8 cellular contexts compared by ENCODE assay signal in the genomic region with DNA sequence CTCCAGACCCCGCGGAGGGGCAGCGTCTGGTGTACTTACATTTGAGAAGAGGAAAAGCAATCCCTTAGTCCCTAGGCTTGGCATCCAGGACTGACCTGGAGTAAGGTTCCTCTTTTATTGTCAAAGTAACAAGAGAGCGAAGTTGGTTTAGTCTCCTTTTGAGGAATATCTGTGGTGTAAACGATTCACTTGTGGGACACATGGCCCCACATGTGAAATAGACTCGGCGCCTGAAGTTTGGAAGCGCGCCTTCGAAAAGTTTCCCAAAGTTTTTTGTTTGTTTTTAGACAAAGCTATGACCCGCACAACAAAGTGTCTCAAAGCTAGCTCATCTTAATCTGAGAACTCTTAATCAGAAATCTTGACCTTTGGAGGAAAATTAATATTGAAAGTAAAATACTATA. TPM values are rescaled to one million over a fixed set of nuclear protein-coding genes. Genes with fewer than 3 reads are reported as not detected.
DNase-seq lines count a peak whose midpoint lies in the region; ATAC-seq and TF ChIP-seq lines count a peak whose summit lies in the region.

No MANE protein-coding gene starts in this region.

- ATAC-seq in left lobe of liver: peak; percentile 26
- peak; percentile 9 for ATAC-seq in thoracic aorta (ENCODE audit: insufficient number of reproducible peaks, low FRiP score, low read depth)

- DNase-seq in AG10803 (ENCODE audit: low read depth): peak; percentile 11
- DNase-seq in HT1080 (ENCODE audit: low read depth): peak; percentile 31
- DNase-seq in amniotic epithelial cell (ENCODE audit: low read depth): peak; percentile 16
- no peak for DNase-seq in left lobe of liver (ENCODE audit: low spot score)
- no peak for DNase-seq in thoracic aorta (ENCODE audit: low spot score)
- no peak for DNase-seq in AG20443 (ENCODE audit: low spot score)
- DNase-seq in epidermal melanocyte (ENCODE audit: insufficient read length, low spot score): no peak
- DNase-seq in NCI-H1436 (lab: John Stamatoyannopoulos, UW): no peak

- no peaks in the 10 kb centered on the region for H3K27me3 ChIP-seq in thoracic aorta (replicated peaks; ENCODE audit: insufficient read depth)

- TF ChIP-seq CTCF in AG10803 (conservative IDR thresholded peaks at IDR 0.05; ENCODE audit: low read length) (no peak), thoracic aorta (IDR thresholded peaks at IDR 0.05) (no peak)

- H3K9me3 ChIP-seq in thoracic aorta: no peaks in the 10 kb centered on the region

- no peaks in the 10 kb centered on the region for H3K36me3 ChIP-seq in thoracic aorta

- peak overlapping the region; percentile 67 to 76 for H3K27ac ChIP-seq in thoracic aorta

- H3K4me1 ChIP-seq in thoracic aorta (ENCODE audit: control insufficient read depth in 1 of 2, low read depth in 2 of 2): peaks cover 9 to 11% of the 10 kb centered on the region in 2 donors

- H3K4me3 ChIP-seq in AG10803 (ENCODE audit: low read length): peak overlapping the region; percentile 91
- peak overlapping the region; percentile 73 for H3K4me3 ChIP-seq in thoracic aorta

RNA-seq across cellular contexts. Expression of a gene that starts 0.7 kb away (rescaled TPM):
- 6.8 and 9.7 TPM in 2 replicates for total RNA-seq in HT1080 (2014; rRNA removed; shearing (Covaris generic))
- polyA plus RNA-seq in HT1080 (2015; cell fraction: cytosol; rRNA removed): 15.5 and 18.6 TPM in 2 replicates
- 8.6 and 9.0 TPM in 2 replicates for polyA plus RNA-seq in HT1080 (2015; cell fraction: nucleus; rRNA removed)
- total RNA-seq in left lobe of liver (11.5 TPM), thoracic aorta (10 to 100 TPM; 14.1 to 19.3 TPM)

RNA-seq across cellular contexts. Expression of a gene that starts 23.7 kb away (rescaled TPM):
- total RNA-seq in HT1080 (2014; rRNA removed; shearing (Covaris generic)): 142 and 153 TPM in 2 replicates
- 99.8 and 112 TPM in 2 replicates for polyA plus RNA-seq in HT1080 (2015; cell fraction: cytosol; rRNA removed)
- 172 and 179 TPM in 2 replicates for polyA plus RNA-seq in HT1080 (2015; cell fraction: nucleus; rRNA removed)
- total RNA-seq in left lobe of liver (34.7 TPM), thoracic aorta (10 to 100 TPM; 59.0 to 89.0 TPM)

RNA-seq across cellular contexts. Expression of a gene that starts 35.4 kb away (rescaled TPM):
- total RNA-seq in HT1080 (2014; rRNA removed; shearing (Covaris generic)): 103 and 112 TPM in 2 replicates
- 161 and 188 TPM in 2 replicates for polyA plus RNA-seq in HT1080 (2015; cell fraction: cytosol; rRNA removed)
- 124 TPM in 2 replicates for polyA plus RNA-seq in HT1080 (2015; cell fraction: nucleus; rRNA removed)
- 40.5 TPM for total RNA-seq in left lobe of liver
- total RNA-seq in thoracic aorta: 10 to 100 TPM; 32.6 to 63.8 TPM

Comparison
In these comparisons a context has a peak if more than half of its experiments do, and no peak if none do; other contexts are left out.
1. DNase-seq: peak in AG10803 (single experiment), HT1080 (single experiment) and amniotic epithelial cell (single experiment); none in left lobe of liver (single experiment), thoracic aorta (single experiment), AG20443 (single experiment), epidermal melanocyte (single experiment) and NCI-H1436 (single experiment).